27 cellular contexts compared by ENCODE assay signal in genomic region chr10:13233358-13233757, GRCh38. TPM values are rescaled to one million over a fixed set of nuclear protein-coding genes. Genes with fewer than 3 reads are reported as not detected.
"Had no signal": no experiment of that assay in that cellular context is flagged by ENCODE, and none has a peak within 500 bp of the region (broad histone marks: within the 10 kb centered on the region; RNA-seq: fewer than 3 reads in every experiment).

No MANE protein-coding gene starts in this region.

- H3K9me3 Mint-ChIP-seq: activated naive CD4-positive, alpha-beta T cell treated with anti-CD3 and anti-CD28 coated beads for 36 hours; brain; central memory CD8-positive, alpha-beta T cell; WTC11 had no signal

- H3K4me3 ChIP-seq: Peyer's patch, SJSA1 had no signal

- H3K27ac Mint-ChIP-seq: activated CD8-positive, alpha-beta T cell treated with anti-CD3 and anti-CD28 coated beads, Interleukin-2, amount 10 ng/mL, durations not matched to agents 7 days and 5 days; activated naive CD4-positive, alpha-beta T cell treated with anti-CD3 and anti-CD28 coated beads for 36 hours; activated naive CD8-positive, alpha-beta T cell; brain; T-helper 17 cell had no signal

- H3K27me3 ChIP-seq: Peyer's patch had no signal

- H3K36me3 Mint-ChIP-seq: activated naive CD8-positive, alpha-beta T cell; brain; WTC11 had no signal

- H3K4me1 ChIP-seq: Peyer's patch, SJSA1 had no signal

- H3K36me3 ChIP-seq: Peyer's patch, SJSA1 had no signal

- ATAC-seq: activated CD8-positive, alpha-beta T cell treated with anti-CD3 and anti-CD28 coated beads, Interleukin-2, amount 10 ng/mL, durations not matched to agents 7 days and 5 days; T-helper 17 cell had no signal

- H3K9me3 ChIP-seq: Peyer's patch, SJSA1 had no signal

- H3K4me1 Mint-ChIP-seq: brain; central memory CD8-positive, alpha-beta T cell had no signal

- DNase-seq: activated CD4-positive, alpha-beta T cell treated with anti-CD3 and anti-CD28 coated beads for 48 hours; activated CD4-positive, alpha-beta T cell treated with anti-CD3 and anti-CD28 coated beads, Interleukin-2, amount 50 U/mL, for 4 hours; activated CD4-positive, CD25-positive, alpha-beta regulatory T cell treated with anti-CD3 and anti-CD28 coated beads, Interleukin-2, amount 50 U/mL, for 72 hours; activated CD8-positive, alpha-beta memory T cell treated with anti-CD3 and anti-CD28 coated beads, Interleukin-2, amount 50 U/mL, for 48 hours; activated CD8-positive, alpha-beta T cell treated with anti-CD3 and anti-CD28 coated beads, Interleukin-2, amount 10 ng/mL, durations not matched to agents 7 days and 5 days; activated gamma-delta T cell; activated naive CD4-positive, alpha-beta T cell treated with anti-CD3 and anti-CD28 coated beads for 36 hours; activated T-cell treated with anti-CD3 and anti-CD28 coated beads, Interleukin-2, amount 50 U/mL, for 1 hour; amygdala; Kasumi-1; NCI-H1048; NCI-H1694; NCI-H2029 treated with DMSO at 0.1 percent for 48 hours; NCI-H510A treated with DMSO at 0.1 percent for 48 hours; NCI-H69; NK-92 treated with Interleukin-12 subunit alpha and Interleukin-12 subunit beta, amount 100 ng/mL, for 24 hours; OCI-M1; SHP77; T-helper 17 cell; T-helper 9 cell had no signal

- H3K27ac ChIP-seq: Peyer's patch, SJSA1 had no signal

- H3K4me3 Mint-ChIP-seq: activated CD8-positive, alpha-beta T cell treated with anti-CD3 and anti-CD28 coated beads, Interleukin-2, amount 10 ng/mL, durations not matched to agents 7 days and 5 days; activated naive CD4-positive, alpha-beta T cell treated with anti-CD3 and anti-CD28 coated beads for 36 hours; activated naive CD8-positive, alpha-beta T cell; brain; central memory CD8-positive, alpha-beta T cell; T-helper 17 cell; WTC11 had no signal

RNA-seq across cellular contexts. Expression of gene UCMA, which starts 0.8 kb away (rescaled TPM):
- total RNA-seq: activated CD8-positive, alpha-beta T cell treated with anti-CD3 and anti-CD28 coated beads, Interleukin-2, amount 10 ng/mL, durations not matched to agents 7 days and 5 days; activated naive CD4-positive, alpha-beta T cell treated with anti-CD3 and anti-CD28 coated beads for 36 hours; astrocyte; Peyer's patch; SJSA1; T-helper 17 cell had no signal
